In the genomic region with DNA sequence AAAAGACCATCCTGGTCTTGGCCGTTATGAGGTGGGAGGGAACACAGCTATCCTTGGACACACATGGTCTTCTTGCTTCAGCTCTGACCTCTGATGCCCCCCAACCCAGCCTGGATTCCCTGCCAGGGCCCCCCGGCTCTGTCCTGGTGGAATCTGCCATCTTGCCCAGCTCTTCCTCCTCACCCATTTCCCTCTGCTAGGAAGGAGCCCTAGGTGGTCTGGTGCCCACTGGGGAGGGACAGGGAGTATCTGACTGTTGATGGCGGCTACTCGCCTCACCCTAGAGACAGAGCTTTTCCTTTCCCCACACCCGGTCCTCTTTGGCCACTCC, we compare ENCODE assay signal across 1 cellular context.
TF ChIP-seq lines count a peak whose summit lies in the region.

No MANE protein-coding gene starts in this region.

TF ChIP-seq in HCT116, 20 proteins besides CTCF, POLR2A, EP300 and RAD21 (continued from another document):
- TF ChIP-seq SRF (IDR thresholded peaks at IDR 0.05; ENCODE audit: low read depth) (no peak), FOSL1 (IDR thresholded peaks at IDR 0.05; ENCODE audit: low read depth) (no peak), YY1 (IDR thresholded peaks at IDR 0.05; ENCODE audit: extremely low read depth, insufficient replicate concordance, low read depth, low read length) (no peak), EZH2 (IDR thresholded peaks at IDR 0.05) (no peak)
